Comparison of ENCODE assay signal across 1 cellular context in genomic region chr1:180084867-180085266, GRCh38.
TF ChIP-seq lines count a peak whose summit lies in the region.

No MANE protein-coding gene starts in this region.

TF ChIP-seq in K562, 482 proteins besides CTCF, POLR2A, EP300 and RAD21 (continued from another document):
- no peak for TF ChIP-seq UBTF (IDR thresholded peaks at IDR 0.05; ENCODE audit: borderline replicate concordance in 1 of 2, low read depth in 2 of 2, low read length in 2 of 2)
- no peak for TF ChIP-seq ETV1 (tag; conservative IDR thresholded peaks at IDR 0.05; ENCODE audit: low read depth)
- TF ChIP-seq BRF2 (IDR thresholded peaks at IDR 0.05; ENCODE audit: borderline replicate concordance, insufficient read depth, insufficient read length) = no peak
- no peak for TF ChIP-seq ZNF518B (CRISPR knock-in tag; IDR thresholded peaks at IDR 0.05)
- TF ChIP-seq PCBP1 (IDR thresholded peaks at IDR 0.05; ENCODE audit: low read depth, low read length, poor library complexity, severe bottlenecking) = peak; percentile 50
- TF ChIP-seq AFF1 (IDR thresholded peaks at IDR 0.05; ENCODE audit: low read depth in 1 of 2, partially characterized antibody in 2 of 2) = no peak
- no peak for TF ChIP-seq CHD2 (IDR thresholded peaks at IDR 0.05; ENCODE audit: low read depth, low read length)
- no peak for TF ChIP-seq MECOM (CRISPR knock-in tag; IDR thresholded peaks at IDR 0.05)
- TF ChIP-seq U2AF1 (optimal IDR thresholded peaks at IDR 0.05; ENCODE audit: low read depth, low read length) = no peak
- no peak for TF ChIP-seq EP400 (IDR thresholded peaks at IDR 0.05)
- TF ChIP-seq KDM5B (IDR thresholded peaks at IDR 0.05; ENCODE audit: insufficient replicate concordance, low read depth, low read length) = no peak
- no peak for TF ChIP-seq E2F8 (IDR thresholded peaks at IDR 0.05; ENCODE audit: low read depth, partially characterized antibody)
- TF ChIP-seq PCBP2 (IDR thresholded peaks at IDR 0.05; ENCODE audit: low read depth, low read length, poor library complexity, severe bottlenecking) = peak; percentile 92
